Comparison of ENCODE assay signal across 8 cellular contexts in the genomic region with DNA sequence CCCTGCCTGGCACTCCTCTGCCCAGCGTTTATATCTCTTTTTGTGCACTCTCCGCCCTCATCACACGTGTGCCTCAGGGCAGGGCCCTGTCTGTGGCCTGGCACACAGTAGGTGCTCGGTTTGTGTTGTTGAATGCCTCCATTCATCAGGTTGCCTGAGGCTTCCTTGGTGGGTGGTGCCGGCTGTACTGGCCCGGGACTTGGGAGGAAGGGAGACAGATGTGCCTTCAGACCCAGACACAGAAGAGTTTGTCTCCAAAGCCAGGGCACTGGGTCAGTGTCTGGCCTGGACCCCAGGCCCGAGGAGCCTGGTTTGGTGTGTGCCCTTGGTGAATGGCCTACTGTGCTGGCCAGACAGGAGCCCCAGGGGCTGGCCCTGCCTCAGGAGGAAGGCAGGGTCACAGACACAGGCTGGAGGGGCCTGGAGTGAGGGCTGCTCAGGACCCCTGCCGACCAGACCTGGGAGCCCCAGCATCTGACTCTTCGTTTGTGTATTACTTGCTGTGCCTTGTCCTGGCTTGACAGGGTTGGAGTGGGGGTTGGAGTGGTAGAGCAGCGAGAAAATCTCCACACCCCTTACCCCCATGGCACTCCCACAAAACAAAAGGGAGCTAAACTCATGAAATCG.
A peak's percentile ranks its signal among the peaks of the same experiment; 100 is the strongest.
DNase-seq lines count a peak whose midpoint lies in the region; ATAC-seq and TF ChIP-seq lines count a peak whose summit lies in the region.

No MANE protein-coding gene starts in this region.

- TF ChIP-seq CTCF in GM12864 (IDR thresholded peaks at IDR 0.05; ENCODE audit: low read depth, low read length, missing control alignments) (no peak), fibroblast of pulmonary artery (IDR thresholded peaks at IDR 0.05; ENCODE audit: low read length, missing control alignments) (no peak), GM20000 (IDR thresholded peaks at IDR 0.05; ENCODE audit: extremely low read depth, missing control alignments) (no peak)

- peak overlapping the region; percentile 74 for H3K27ac ChIP-seq in SK-N-MC

- H3K4me3 ChIP-seq in GM12864 (ENCODE audit: low read depth, low read length), result peak overlapping the region; percentile 58
- peak overlapping the region; percentile 76 for H3K4me3 ChIP-seq in SK-N-MC
- H3K4me3 ChIP-seq in fibroblast of pulmonary artery (replicated peaks; ENCODE audit: low read depth, low read length), result peak overlapping the region; percentile 50

- DNase-seq in GM12864 (ENCODE audit: low read depth) (no peak), SK-N-MC (ENCODE audit: low read depth, low spot score) (no peak), fibroblast of pulmonary artery (ENCODE audit: low read depth) (no peak), putamen (ENCODE audit: low spot score) (peak; percentile 70), GM20000 (ENCODE audit: low spot score) (no peak)

- H3K36me3 ChIP-seq in SK-N-MC (ENCODE audit: insufficient read depth, low read length), result no peaks in the 10 kb centered on the region

- H3K9me3 ChIP-seq in SK-N-MC (ENCODE audit: low read depth, low read length), result no peaks in the 10 kb centered on the region

- TF ChIP-seq POLR2A in GM18505 (IDR thresholded peaks at IDR 0.05; ENCODE audit: borderline replicate concordance, extremely low read depth, insufficient read depth, insufficient read length), result no peak

- H3K9ac ChIP-seq in SK-N-MC (ENCODE audit: insufficient read length), result peak overlapping the region; percentile 55

- ATAC-seq in HG03025 (IDR thresholded peaks at IDR 0.05; ENCODE audit: low FRiP score, unreplicated experiment) (no peak), GM18505 (IDR thresholded peaks at IDR 0.05; ENCODE audit: unreplicated experiment) (no peak), HG02798 (IDR thresholded peaks at IDR 0.05; ENCODE audit: poor library complexity, unreplicated experiment) (no peak)
